Comparison of ENCODE assay signal across 22 cellular contexts in the genomic region with DNA sequence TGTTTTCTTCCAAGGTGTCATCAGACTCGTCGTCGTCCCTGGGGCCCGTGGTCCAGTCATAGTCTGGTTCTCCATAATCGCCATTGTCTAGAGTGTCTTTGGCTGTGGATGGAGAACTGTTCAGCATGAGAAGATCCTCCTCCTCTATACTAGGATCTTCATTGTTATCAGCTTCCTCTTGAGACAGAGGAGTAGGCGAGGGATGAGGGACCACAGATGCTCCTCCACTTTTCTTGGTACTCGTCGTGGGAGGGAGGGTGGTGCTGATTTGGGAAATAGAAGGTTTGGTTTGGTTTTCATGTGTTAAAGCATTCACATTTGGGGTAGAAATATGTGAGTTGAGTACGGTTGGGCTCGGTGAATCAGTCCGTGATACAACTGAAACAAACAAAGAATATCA. TPM values are rescaled to one million over a fixed set of nuclear protein-coding genes. Genes with fewer than 3 reads are reported as not detected.
DNase-seq lines count a peak whose midpoint lies in the region; ATAC-seq and TF ChIP-seq lines count a peak whose summit lies in the region.
"Had no signal": no experiment of that assay in that cellular context is flagged by ENCODE, and none has a peak within 500 bp of the region (broad histone marks: within the 10 kb centered on the region; RNA-seq: fewer than 3 reads in every experiment).

No MANE protein-coding gene starts in this region.

- H3K9me3 Mint-ChIP-seq in MCF 10A (ENCODE audit: unreplicated experiment) (peaks cover under 1% of the 10 kb centered on the region), brain (peaks cover 0 to 2% (median 0%) of the 10 kb centered on the region in 5 experiments), endothelial cell (ENCODE audit: unreplicated experiment) (no peaks in the 10 kb centered on the region)
- no peaks in the 10 kb centered on the region for H3K9me3 Mint-ChIP-seq in stimulated activated memory B cell treated with anti-CD40 and anti-IgM and Interleukin-4, amounts not matched to agents 10 μg/mL and 1 μg/mL and 100 μg/mL, for 72 hours
- H3K9me3 Mint-ChIP-seq: activated naive CD8-positive, alpha-beta T cell treated with anti-CD3 and anti-CD28 coated beads, Interleukin-2, amount 10 ng/mL, durations not matched to agents 7 days and 5 days had no signal

- H3K4me1 ChIP-seq in breast epithelium, result no peaks in the 10 kb centered on the region
- H3K4me1 ChIP-seq in OCI-LY1 (ENCODE audit: insufficient read depth, low read length, severe bottlenecking), result peaks cover 26% of the 10 kb centered on the region

- no peak overlapping the region for H2AFZ ChIP-seq in OCI-LY1 (ENCODE audit: low read length)

- H3K27me3 Mint-ChIP-seq in MCF 10A (ENCODE audit: insufficient read depth, unreplicated experiment) (no peaks in the 10 kb centered on the region), brain (no peaks in the 10 kb centered on the region), endothelial cell (ENCODE audit: unreplicated experiment) (peaks cover 3% of the 10 kb centered on the region)
- H3K27me3 Mint-ChIP-seq in stimulated activated memory B cell treated with anti-CD40 and anti-IgM and Interleukin-4, amounts not matched to agents 10 μg/mL and 1 μg/mL and 100 μg/mL, for 72 hours, result no peaks in the 10 kb centered on the region
- H3K27me3 Mint-ChIP-seq: activated naive CD8-positive, alpha-beta T cell treated with anti-CD3 and anti-CD28 coated beads, Interleukin-2, amount 10 ng/mL, durations not matched to agents 7 days and 5 days had no signal

- no peak overlapping the region for H3K27ac ChIP-seq in breast epithelium
- no peak overlapping the region for H3K27ac ChIP-seq in OCI-LY1 (ENCODE audit: low read depth, low read length, poor library complexity, severe bottlenecking)
- H3K27ac ChIP-seq: KMS-11, SK-N-MC, skin epidermis, tibial artery had no signal

- no peaks in the 10 kb centered on the region for H3K9me3 ChIP-seq in breast epithelium
- H3K9me3 ChIP-seq in OCI-LY1 (ENCODE audit: low read length), result no peaks in the 10 kb centered on the region
- H3K9me3 ChIP-seq: tibial artery had no signal

- H3K4me3 ChIP-seq in breast epithelium, result no peak overlapping the region
- H3K4me3 ChIP-seq in OCI-LY1 (ENCODE audit: low read depth, low read length, poor library complexity, severe bottlenecking), result no peak overlapping the region
- H3K4me3 ChIP-seq: lung, SK-N-MC, skin epidermis, tibial artery had no signal

- H3K79me2 ChIP-seq in OCI-LY1 (ENCODE audit: insufficient read depth, low read length), result no peaks in the 10 kb centered on the region

- TF ChIP-seq CTCF in MCF 10A (IDR thresholded peaks at IDR 0.05; ENCODE audit: unreplicated experiment) (no peak), breast epithelium (IDR thresholded peaks at IDR 0.05) (no peak), OCI-LY1 (IDR thresholded peaks at IDR 0.05; ENCODE audit: low read length) (no peak), brain (conservative IDR thresholded peaks at IDR 0.05) (no peak), endothelial cell (IDR thresholded peaks at IDR 0.05; ENCODE audit: unreplicated experiment) (no peak)

- TF ChIP-seq POLR2A in breast epithelium (IDR thresholded peaks at IDR 0.05), result no peak

- H3K9ac ChIP-seq in OCI-LY1 (ENCODE audit: low read length), result no peak overlapping the region
- H3K9ac ChIP-seq: KMS-11 had no signal

- intact Hi-C loops in MCF 10A (cut with micrococcal nuclease), result no loop called here
- intact Hi-C loops in breast epithelium (cut with DNase I; ENCODE audit: low total_unique reads), result no loop called here

- no peaks in the 10 kb centered on the region for H4K20me1 ChIP-seq in OCI-LY1 (ENCODE audit: insufficient read depth, low read length)

- DNase-seq in MCF 10A (ENCODE audit: unreplicated experiment), result no peak
- no peak for DNase-seq in breast epithelium (ENCODE audit: low spot score in 2 of 2)
- DNase-seq in GOT3 (lab: John Stamatoyannopoulos, UW), result no peak
- DNase-seq in effector CD8-positive, alpha-beta T cell (lab: John Stamatoyannopoulos, UW), result no peak
- DNase-seq in endothelial cell (ENCODE audit: low spot score), result no peak
- DNase-seq: activated naive CD8-positive, alpha-beta T cell treated with anti-CD3 and anti-CD28 coated beads, Interleukin-2, amount 10 ng/mL, durations not matched to agents 7 days and 5 days; DMS53; GDM1; kidney; NCI-H146; NCI-H524 treated with DMSO at 0.1 percent for 48 hours; nucleus accumbens; stimulated activated CD4-positive, alpha-beta T cell treated with anti-CD3 and anti-CD28 coated beads, Interleukin-1b, Interleukin-23, amount 100 ng/mL, for 48 hours; stimulated activated naive CD4-positive, alpha-beta T cell; tibial artery had no signal

- no peaks in the 10 kb centered on the region for H3K9me2 ChIP-seq in OCI-LY1 (ENCODE audit: low read depth, low read length)

- H3K27ac Mint-ChIP-seq in MCF 10A (ENCODE audit: low read depth, unreplicated experiment), result peak overlapping the region; percentile 6
- peak overlapping the region in 3 of 5 experiments; percentile 16 to 28 (median 19) for H3K27ac Mint-ChIP-seq in brain
- peak overlapping the region; percentile 50 for H3K27ac Mint-ChIP-seq in stimulated activated memory B cell treated with anti-CD40 and anti-IgM and Interleukin-4, amounts not matched to agents 10 μg/mL and 1 μg/mL and 100 μg/mL, for 72 hours
- H3K27ac Mint-ChIP-seq in endothelial cell (ENCODE audit: unreplicated experiment), result no peak overlapping the region
- H3K27ac Mint-ChIP-seq: activated naive CD8-positive, alpha-beta T cell treated with anti-CD3 and anti-CD28 coated beads, Interleukin-2, amount 10 ng/mL, durations not matched to agents 7 days and 5 days had no signal

- no peaks in the 10 kb centered on the region for H3F3A ChIP-seq in OCI-LY1 (ENCODE audit: insufficient read depth, low read length)

- H3K27me3 ChIP-seq in breast epithelium (no peaks in the 10 kb centered on the region), OCI-LY1 (ENCODE audit: insufficient read depth, low read length) (no peaks in the 10 kb centered on the region)
- H3K27me3 ChIP-seq: tibial artery had no signal

- H3K4me2 ChIP-seq in OCI-LY1 (ENCODE audit: low read length), result peak overlapping the region; percentile 11; the same call in 1 of the 2 replicates
- H3K4me2 ChIP-seq: KMS-11 had no signal

- BruUV-seq in MCF 10A (replicated peaks; lab: Mats Ljungman, UMichigan), result no TSS peak

- ATAC-seq in stimulated activated memory B cell treated with anti-CD40 and anti-IgM and Interleukin-4, amounts not matched to agents 10 μg/mL and 1 μg/mL and 100 μg/mL, for 72 hours, result no peak

- POLR2A ChIA-PET in MCF 10A (lab: Yijun Ruan, JAX), result interaction anchor here (1.2 kb wide), 1 partner anchor 22 kb away, joined by 3 read pairs; no protein-coding TSS in a partner anchor

- H3K36me3 Mint-ChIP-seq in MCF 10A (ENCODE audit: insufficient read depth, unreplicated experiment) (peaks cover 59% of the 10 kb centered on the region), brain (peaks cover 66% of the 10 kb centered on the region), endothelial cell (ENCODE audit: low read depth, unreplicated experiment) (peaks cover 9% of the 10 kb centered on the region)
- H3K36me3 Mint-ChIP-seq in stimulated activated memory B cell treated with anti-CD40 and anti-IgM and Interleukin-4, amounts not matched to agents 10 μg/mL and 1 μg/mL and 100 μg/mL, for 72 hours, result peaks cover 38% of the 10 kb centered on the region

- CTCF ChIA-PET in MCF 10A (lab: Yijun Ruan, JAX), result interaction anchor here (0.7 kb wide), 1 partner anchor 996 kb away, joined by 4 read pairs; no protein-coding TSS in a partner anchor

- H3K4me1 Mint-ChIP-seq in MCF 10A (ENCODE audit: insufficient read depth, unreplicated experiment) (peaks cover 14% of the 10 kb centered on the region), brain (peaks cover 18% of the 10 kb centered on the region), endothelial cell (ENCODE audit: unreplicated experiment) (no peaks in the 10 kb centered on the region)
- peaks cover 41% of the 10 kb centered on the region for H3K4me1 Mint-ChIP-seq in stimulated activated memory B cell treated with anti-CD40 and anti-IgM and Interleukin-4, amounts not matched to agents 10 μg/mL and 1 μg/mL and 100 μg/mL, for 72 hours

- no peak overlapping the region for H3K4me3 Mint-ChIP-seq in MCF 10A (ENCODE audit: unreplicated experiment)
- no peak overlapping the region for H3K4me3 Mint-ChIP-seq in brain
- no peak overlapping the region for H3K4me3 Mint-ChIP-seq in stimulated activated memory B cell treated with anti-CD40 and anti-IgM and Interleukin-4, amounts not matched to agents 10 μg/mL and 1 μg/mL and 100 μg/mL, for 72 hours
- no peak overlapping the region for H3K4me3 Mint-ChIP-seq in endothelial cell (ENCODE audit: unreplicated experiment)
- H3K4me3 Mint-ChIP-seq: activated naive CD8-positive, alpha-beta T cell treated with anti-CD3 and anti-CD28 coated beads, Interleukin-2, amount 10 ng/mL, durations not matched to agents 7 days and 5 days had no signal

- H3K36me3 ChIP-seq in breast epithelium, result no peaks in the 10 kb centered on the region
- H3K36me3 ChIP-seq in OCI-LY1 (ENCODE audit: insufficient read depth, low read length), result peaks cover 18% of the 10 kb centered on the region; the same call in 1 of the 2 replicates

RNA-seq across cellular contexts. Expression of a gene that starts 8.8 kb away (rescaled TPM):
- total RNA-seq in MCF 10A (2022) (35.1 and 53.2 TPM in 2 replicates), breast epithelium (10 to 100 TPM; 40.6 to 68.9 (median 41.0) TPM), endothelial cell (ENCODE audit: unreplicated experiment) (35.5 TPM)
- polyA plus RNA-seq in brain (ENCODE audit: insufficient read depth, low read depth, low replicate concordance), result 28.7 TPM

RNA-seq across cellular contexts. Expression of a gene that starts 45.1 kb away (rescaled TPM):
- total RNA-seq in MCF 10A (2022), result 262 and 334 TPM in 2 replicates
- 100 to 1,000 TPM; 113 to 141 (median 118) TPM for total RNA-seq in breast epithelium
- polyA plus RNA-seq in brain (ENCODE audit: insufficient read depth, low read depth, low replicate concordance), result 174 TPM
- total RNA-seq in endothelial cell (ENCODE audit: unreplicated experiment), result 165 TPM
